8 cellular contexts compared by ENCODE assay signal in genomic region chr1:28736450-28737244, GRCh38. TPM values are rescaled to one million over a fixed set of nuclear protein-coding genes. Genes with fewer than 3 reads are reported as not detected.
A peak's percentile ranks its signal among the peaks of the same experiment; 100 is the strongest.
DNase-seq lines count a peak whose midpoint lies in the region; ATAC-seq and TF ChIP-seq lines count a peak whose summit lies in the region.

YTHDF2 (plus strand) TSS chr1:28736940; CDS start chr1:28737121, 181 bp downstream.

- H3K4me3 ChIP-seq in GM12865 (ENCODE audit: low read depth, low read length) (peak within 1 kb of the TSS; percentile 99), SU-DHL-6 (ENCODE audit: insufficient read depth, low read length, poor library complexity, severe bottlenecking) (peak within 1 kb of the TSS; percentile 99), parathyroid adenoma (ENCODE audit: low read depth, low read length) (peak within 1 kb of the TSS; percentile 85), tibial nerve (peak within 1 kb of the TSS; percentile 73 to 87 (median 80))

- no peaks in the 10 kb centered on the region for H3K9me2 ChIP-seq in SU-DHL-6 (replicated peaks; ENCODE audit: insufficient read depth, low read length)

- peak; percentile 80 to 90 for TF ChIP-seq EP300 in tibial nerve (IDR thresholded peaks at IDR 0.05)

- H3K36me3 ChIP-seq in SU-DHL-6 (ENCODE audit: low read length) (peaks cover 26% of the 10 kb centered on the region), parathyroid adenoma (ENCODE audit: control insufficient read depth, insufficient read depth, low read length) (no peaks in the 10 kb centered on the region), tibial nerve (peaks cover 0 to 34% (median 0%) of the 10 kb centered on the region in 3 donors)

- no peaks in the 10 kb centered on the region for H3K9me3 ChIP-seq in SU-DHL-6 (ENCODE audit: insufficient read depth, low read length)
- no peaks in the 10 kb centered on the region for H3K9me3 ChIP-seq in parathyroid adenoma (ENCODE audit: control insufficient read depth, low read length)
- no peaks in the 10 kb centered on the region for H3K9me3 ChIP-seq in tibial nerve

- H3K4me2 ChIP-seq in SU-DHL-6 (ENCODE audit: low read depth, low read length, poor library complexity, severe bottlenecking) (peak within 1 kb of the TSS; percentile 76), parathyroid adenoma (ENCODE audit: low read length) (peak within 1 kb of the TSS; percentile 90)

- WGBS in tibial nerve, 2 donors = 1 to 2% methylated on average over 18 to 37 of the region's 83 CpGs

- TF ChIP-seq POLR2A in tibial nerve (IDR thresholded peaks at IDR 0.05) = peak; percentile 70 to 75

- H2AFZ ChIP-seq in SU-DHL-6 (ENCODE audit: low read depth, low read length, severe bottlenecking) (peak within 1 kb of the TSS; percentile 100), parathyroid adenoma (peak within 1 kb of the TSS; percentile 96)

- H3K79me2 ChIP-seq in SU-DHL-6 (ENCODE audit: insufficient read depth, low read length) (peaks cover 48% of the 10 kb centered on the region), parathyroid adenoma (peaks cover 23% of the 10 kb centered on the region)

- H3K9ac ChIP-seq in SU-DHL-6 (ENCODE audit: low read length) (peak within 1 kb of the TSS; percentile 98), parathyroid adenoma (peak within 1 kb of the TSS; percentile 84)

- ATAC-seq in HG02678 (IDR thresholded peaks at IDR 0.05; ENCODE audit: unreplicated experiment) (peak; percentile 87), Right ventricle myocardium superior (ENCODE audit: poor library complexity) (peak; percentile 99)

- intact Hi-C loops in Right ventricle myocardium superior (cut with DNase I) = loop anchor here (5.0 kb wide), 1 partner anchor 94 kb away; the partner anchor contains the start of gene TAF12

- H3K27me3 ChIP-seq in SU-DHL-6 (ENCODE audit: low read length) = no peaks in the 10 kb centered on the region
- H3K27me3 ChIP-seq in parathyroid adenoma (ENCODE audit: control insufficient read depth, insufficient read depth, low read length) = no peaks in the 10 kb centered on the region
- H3K27me3 ChIP-seq in tibial nerve = no peaks in the 10 kb centered on the region

- TF ChIP-seq CTCF in GM12865 (IDR thresholded peaks at IDR 0.05; ENCODE audit: insufficient read depth, low read depth, low read length, missing control alignments) = peak; percentile 85
- TF ChIP-seq CTCF in SU-DHL-6 (IDR thresholded peaks at IDR 0.05; ENCODE audit: insufficient read depth, low read length, poor library complexity, severe bottlenecking) = peak; percentile 79
- peak; percentile 89 for TF ChIP-seq CTCF in parathyroid adenoma (IDR thresholded peaks at IDR 0.05)
- TF ChIP-seq CTCF in tibial nerve (IDR thresholded peaks at IDR 0.05) = peak; percentile 93 to 98 (median 97)

- H4K20me1 ChIP-seq in SU-DHL-6 (ENCODE audit: low read depth, low read length) = peaks cover 26% of the 10 kb centered on the region

- H3K27ac ChIP-seq in SU-DHL-6 (ENCODE audit: low read depth, low read length) (peak within 1 kb of the TSS; percentile 76), parathyroid adenoma (peak within 1 kb of the TSS; percentile 88), tibial nerve (peak within 1 kb of the TSS; percentile 76 to 93 (median 89))

- peaks cover 7% of the 10 kb centered on the region; the same call in 1 of the 2 replicates for H3F3A ChIP-seq in SU-DHL-6 (ENCODE audit: insufficient read depth)

- DNase-seq in GM12865 (ENCODE audit: low read depth) (peak; percentile 99), NCI-H128 (lab: John Stamatoyannopoulos, UW; ENCODE audit: unreplicated experiment) (peak; percentile 98), Right ventricle myocardium superior (peak; percentile 99), tibial nerve (ENCODE audit: low spot score in 2 of 2) (peak; percentile 93 to 95)
- peak; percentile 98 for DNase-seq in activated naive CD8-positive, alpha-beta T cell treated with anti-CD3 and anti-CD28 coated beads, Interleukin-2, amount 50 U/mL, for 16 hours (ENCODE audit: low read depth, low spot score)

- H3K4me1 ChIP-seq in parathyroid adenoma = peaks cover 4% of the 10 kb centered on the region
- H3K4me1 ChIP-seq in tibial nerve = peaks cover 3 to 51% (median 23%) of the 10 kb centered on the region in 4 donors

RNA-seq across cellular contexts. Expression of gene YTHDF2, which starts in this region (rescaled TPM):
- total RNA-seq in Right ventricle myocardium superior = 31.3 TPM
- total RNA-seq in tibial nerve = 10 to 100 TPM; 40.4 to 42.8 (median 41.0) TPM

Comparison
In these comparisons a context has a peak if more than half of its experiments do, and no peak if none do; other contexts are left out.
1. Peak in every context shown above with its lines: DNase-seq, ATAC-seq, H3K4me3 ChIP-seq and H3K27ac ChIP-seq.